Comparison of ENCODE assay signal across 23 cellular contexts in genomic region chr6:14092301-14092700, GRCh38. TPM values are rescaled to one million over a fixed set of nuclear protein-coding genes. Genes with fewer than 3 reads are reported as not detected.
DNase-seq lines count a peak whose midpoint lies in the region; ATAC-seq, FAIRE-seq and TF ChIP-seq lines count a peak whose summit lies in the region.
"Had no signal": no experiment of that assay in that cellular context is flagged by ENCODE, and none has a peak within 500 bp of the region (broad histone marks: within the 10 kb centered on the region; RNA-seq: fewer than 3 reads in every experiment).

No MANE protein-coding gene starts in this region.

- POLR2A ChIA-PET in OCI-LY7 (lab: Charles Lee): interaction anchor here (0.7 kb wide), 1 partner anchor 906 kb away, joined by 3 read pairs; no protein-coding TSS in a partner anchor

- CTCF ChIA-PET in OCI-LY7 (lab: Charles Lee; ENCODE audit: unreplicated experiment): no interaction called here

- TF ChIP-seq CTCF in OCI-LY7 (conservative IDR thresholded peaks at IDR 0.05; ENCODE audit: low read length): no peak
- TF ChIP-seq CTCF in dorsolateral prefrontal cortex (IDR thresholded peaks at IDR 0.05 in 54 of 56, conservative IDR thresholded peaks at IDR 0.05 in 2 of 56; ENCODE audit: low read depth in 1 of 56, partially characterized antibody in 56 of 56): no peak
- no peak for TF ChIP-seq CTCF in pancreas (IDR thresholded peaks at IDR 0.05)

- no peaks in the 10 kb centered on the region for H3K79me2 ChIP-seq in OCI-LY7 (ENCODE audit: insufficient read depth, low read depth, low read length)

- H3K4me3 Mint-ChIP-seq in IgD-negative memory B cell: peak overlapping the region in 3 of 4 donors; percentile 74 to 82 (median 81)
- no peak overlapping the region for H3K4me3 Mint-ChIP-seq in memory B cell
- peak overlapping the region in 1 of 2 donors; percentile 64 for H3K4me3 Mint-ChIP-seq in stimulated activated naive B cell treated with anti-CD40 and anti-IgM and Interleukin-4, amounts not matched to agents 10 μg/mL and 1 μg/mL and 100 μg/mL, for 72 hours
- H3K4me3 Mint-ChIP-seq: CD8-positive, alpha-beta T cell had no signal

- H4K20me1 ChIP-seq in OCI-LY7 (ENCODE audit: insufficient read depth, low read length): no peaks in the 10 kb centered on the region
- H4K20me1 ChIP-seq: BLaER1 treated with 17β-estradiol and CSF1 and Interleukin-3, amounts not matched to agents 10 nM and 100 nM had no signal

- BruUV-seq in OCI-LY7 (replicated peaks; lab: Mats Ljungman, UMichigan): no TSS peak

- 68 to 82% methylated on average over 3 of the region's 3 CpGs for WGBS in pancreas, 2 donors

- H3K27me3 Mint-ChIP-seq in IgD-negative memory B cell: no peaks in the 10 kb centered on the region
- H3K27me3 Mint-ChIP-seq in memory B cell: no peaks in the 10 kb centered on the region
- H3K27me3 Mint-ChIP-seq in stimulated activated naive B cell treated with anti-CD40 and anti-IgM and Interleukin-4, amounts not matched to agents 10 μg/mL and 1 μg/mL and 100 μg/mL, for 72 hours: no peaks in the 10 kb centered on the region

- H3K4me1 ChIP-seq in OCI-LY7 (ENCODE audit: insufficient read depth, low read length, poor library complexity, severe bottlenecking) (peaks cover 69% of the 10 kb centered on the region), pancreas (no peaks in the 10 kb centered on the region)

- H3K27ac Mint-ChIP-seq in IgD-negative memory B cell: peak overlapping the region; percentile 97 to 100 (median 99)
- peak overlapping the region; percentile 99 for H3K27ac Mint-ChIP-seq in memory B cell
- H3K27ac Mint-ChIP-seq in stimulated activated naive B cell treated with anti-CD40 and anti-IgM and Interleukin-4, amounts not matched to agents 10 μg/mL and 1 μg/mL and 100 μg/mL, for 72 hours: peak overlapping the region; percentile 95
- H3K27ac Mint-ChIP-seq: CD8-positive, alpha-beta T cell had no signal

- no peak for FAIRE-seq in pancreas (lab: Jason Lieb, UNC)
- FAIRE-seq: G401.6, H54, K562 had no signal

- no peak overlapping the region for H3K27ac ChIP-seq in OCI-LY7 (ENCODE audit: low read depth, low read length, poor library complexity, severe bottlenecking)
- no peak overlapping the region for H3K27ac ChIP-seq in dorsolateral prefrontal cortex
- no peak overlapping the region for H3K27ac ChIP-seq in pancreas

- H3K4me1 Mint-ChIP-seq in IgD-negative memory B cell (peaks cover 58 to 80% (median 64%) of the 10 kb centered on the region in 3 donors), memory B cell (peaks cover 59% of the 10 kb centered on the region)
- H3K4me1 Mint-ChIP-seq in stimulated activated naive B cell treated with anti-CD40 and anti-IgM and Interleukin-4, amounts not matched to agents 10 μg/mL and 1 μg/mL and 100 μg/mL, for 72 hours: peaks cover 70 to 93% of the 10 kb centered on the region in 2 donors

- intact Hi-C loops in OCI-LY7 (cut with micrococcal nuclease; ENCODE audit: unreplicated experiment) (no loop called here), dorsolateral prefrontal cortex (cut with DNase I) (no loop called here), pancreas (cut with DNase I) (no loop called here)

- DNase-seq in OCI-LY7 (ENCODE audit: low spot score): peak; percentile 33
- no peak for DNase-seq in memory B cell (ENCODE audit: low spot score in 2 of 2)
- no peak for DNase-seq in stimulated activated naive B cell treated with anti-CD40 and anti-IgM and Interleukin-4, amounts not matched to agents 10 μg/mL and 1 μg/mL and 100 μg/mL, for 72 hours
- DNase-seq in dorsolateral prefrontal cortex: no peak
- DNase-seq in pancreas: no peak
- DNase-seq: ACHN; CD8-positive, alpha-beta T cell; DMS153; MG63; NCI-H1105 treated with DMSO at 0.1 percent for 48 hours; NCI-H2029 treated with DMSO at 0.1 percent for 48 hours; NCI-H345; NCI-H524; NCI-H774; NK-92 treated with Interleukin-12 subunit alpha and Interleukin-12 subunit beta, amount 100 ng/mL, for 24 hours; SW 1271 had no signal

- no peaks in the 10 kb centered on the region; the same call in 1 of the 2 replicates for H3K36me3 ChIP-seq in OCI-LY7 (ENCODE audit: insufficient read depth, low read length)
- no peaks in the 10 kb centered on the region for H3K36me3 ChIP-seq in pancreas
- H3K36me3 ChIP-seq: BLaER1 treated with 17β-estradiol and CSF1 and Interleukin-3, amounts not matched to agents 10 nM and 100 nM; MG63 had no signal

- H3K4me2 ChIP-seq in OCI-LY7 (ENCODE audit: low read length): peak overlapping the region; percentile 68

- H3K9me2 ChIP-seq in OCI-LY7 (ENCODE audit: insufficient read depth, low read length): no peaks in the 10 kb centered on the region

- no peaks in the 10 kb centered on the region for H3K27me3 ChIP-seq in dorsolateral prefrontal cortex
- H3K27me3 ChIP-seq in pancreas: peaks cover 0 to 7% (median 0%) of the 10 kb centered on the region in 4 donors
- H3K27me3 ChIP-seq: BLaER1 treated with 17β-estradiol and CSF1 and Interleukin-3, amounts not matched to agents 10 nM and 100 nM had no signal

- ATAC-seq in memory B cell (ENCODE audit: low read depth): peak; percentile 1
- no peak for ATAC-seq in stimulated activated naive B cell treated with anti-CD40 and anti-IgM and Interleukin-4, amounts not matched to agents 10 μg/mL and 1 μg/mL and 100 μg/mL, for 72 hours (replicated peaks)
- no peak for ATAC-seq in pancreas
- no peak for ATAC-seq in HG03457 (IDR thresholded peaks at IDR 0.05; ENCODE audit: unreplicated experiment)
- ATAC-seq: CD8-positive, alpha-beta T cell; K562; Right ventricle myocardium inferior had no signal

- H3K9me3 Mint-ChIP-seq in IgD-negative memory B cell (no peaks in the 10 kb centered on the region), memory B cell (no peaks in the 10 kb centered on the region)
- peaks cover 5% of the 10 kb centered on the region in 2 donors for H3K9me3 Mint-ChIP-seq in stimulated activated naive B cell treated with anti-CD40 and anti-IgM and Interleukin-4, amounts not matched to agents 10 μg/mL and 1 μg/mL and 100 μg/mL, for 72 hours
- H3K9me3 Mint-ChIP-seq: CD8-positive, alpha-beta T cell had no signal

- H3K9me3 ChIP-seq in OCI-LY7 (ENCODE audit: low read length): no peaks in the 10 kb centered on the region; the same call in 1 of the 2 replicates
- no peaks in the 10 kb centered on the region for H3K9me3 ChIP-seq in pancreas

- no peak overlapping the region for H2AFZ ChIP-seq in OCI-LY7 (ENCODE audit: low read length)

- H3K36me3 Mint-ChIP-seq in IgD-negative memory B cell: no peaks in the 10 kb centered on the region
- no peaks in the 10 kb centered on the region for H3K36me3 Mint-ChIP-seq in memory B cell
- H3K36me3 Mint-ChIP-seq in stimulated activated naive B cell treated with anti-CD40 and anti-IgM and Interleukin-4, amounts not matched to agents 10 μg/mL and 1 μg/mL and 100 μg/mL, for 72 hours: peaks cover 8 to 9% of the 10 kb centered on the region in 2 donors
- H3K36me3 Mint-ChIP-seq: CD8-positive, alpha-beta T cell had no signal

- H3K4me3 ChIP-seq in OCI-LY7 (ENCODE audit: low read depth, low read length, poor library complexity, severe bottlenecking) (no peak overlapping the region), dorsolateral prefrontal cortex (no peak overlapping the region), pancreas (no peak overlapping the region)
- H3K4me3 ChIP-seq: BLaER1 treated with 17β-estradiol and CSF1 and Interleukin-3, amounts not matched to agents 10 nM and 100 nM; K562; MG63 had no signal

RNA-seq across cellular contexts. Expression of gene CD83, which starts 25.3 kb away (rescaled TPM):
- polyA plus RNA-seq in IgD-negative memory B cell: 43.8 TPM
- 26.2 and 29.7 TPM in 2 replicates for total RNA-seq in OCI-LY7 (2014; rRNA removed; shearing (Covaris generic))
- 12.1 and 15.0 TPM in 2 replicates for total RNA-seq in OCI-LY7 (2022)
- total RNA-seq in dorsolateral prefrontal cortex: 10 to 100 TPM in 115 of 120 experiments, 1 to 10 TPM in 5; 7.9 to 32.6 (median 19.5) TPM
- 1 to 10 TPM in 4 of 6 donors, under 1 TPM in 2; 0.83 to 5.1 (median 1.3) TPM for total RNA-seq in pancreas
- 1 to 10 TPM in 1 of 2 donors, under 1 TPM in 1; 0.72 to 2.5 TPM for polyA plus RNA-seq in pancreas
